1 cellular context compared by ENCODE assay signal in the genomic region with DNA sequence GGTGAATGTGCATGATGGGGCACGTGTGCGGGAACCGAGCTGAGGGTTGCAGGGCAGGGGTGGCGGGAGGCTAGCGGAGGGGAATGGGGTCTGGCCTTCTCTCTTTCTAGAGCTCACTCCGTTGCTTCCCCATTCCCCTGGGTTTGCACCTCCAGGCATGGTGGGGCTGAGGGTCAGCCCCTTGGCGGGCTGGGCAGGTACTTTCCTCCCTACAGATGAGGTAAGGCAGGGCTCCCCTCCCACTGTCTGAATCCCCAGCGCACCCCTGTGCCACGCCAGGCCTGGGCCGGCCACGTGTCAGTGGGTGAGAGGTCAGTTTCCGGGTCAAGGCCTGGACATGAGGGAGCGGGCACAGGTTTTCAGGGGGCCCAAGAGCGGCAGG.
A peak's percentile ranks its signal among the peaks of the same experiment; 100 is the strongest.
TF ChIP-seq lines count a peak whose summit lies in the region.

No MANE protein-coding gene starts in this region.

TF ChIP-seq in HepG2, 621 proteins besides CTCF, POLR2A, EP300 and RAD21:
- TF ChIP-seq PPARG (CRISPR knock-in tag; conservative IDR thresholded peaks at IDR 0.05) (0 out of 2 replicates have a peak, but pooled peaks have one; percentile 39), NFYC (CRISPR knock-in tag; IDR thresholded peaks at IDR 0.05) (no peak), ZFX (CRISPR knock-in tag; IDR thresholded peaks at IDR 0.05; ENCODE audit: low read depth) (peak; percentile 31; the same call in 1 of the 2 replicates), TEAD3 (CRISPR knock-in tag; optimal IDR thresholded peaks at IDR 0.05; ENCODE audit: borderline replicate concordance) (peak; percentile 2), ZNF124 (CRISPR knock-in tag; IDR thresholded peaks at IDR 0.05) (no peak)
